ENCODE assay signal across 17 cellular contexts in the genomic region with DNA sequence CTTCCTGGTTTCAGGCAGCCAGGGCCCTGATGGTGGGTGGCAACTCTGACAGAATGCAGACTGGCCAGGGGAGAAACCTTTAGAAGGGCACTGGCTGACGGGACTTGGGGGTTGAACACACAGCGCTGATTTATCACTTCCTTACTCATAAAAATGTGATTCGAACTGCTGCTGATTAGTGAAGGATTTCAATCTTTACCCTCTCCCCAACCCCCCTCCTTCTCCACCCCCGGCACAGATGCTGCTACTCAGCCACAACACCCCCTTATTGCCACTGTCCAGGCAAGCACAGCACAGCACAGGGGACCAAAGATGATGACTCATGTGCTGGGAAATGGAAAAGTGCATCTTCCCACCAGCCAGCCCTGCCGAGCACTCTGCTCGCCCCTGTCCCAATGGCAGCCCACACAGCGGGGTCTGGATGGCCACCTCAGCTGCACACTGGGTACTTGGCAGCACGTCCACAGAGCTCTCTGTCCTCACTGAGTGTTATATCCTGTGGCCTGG.
DNase-seq lines count a peak whose midpoint lies in the region; ATAC-seq, FAIRE-seq and TF ChIP-seq lines count a peak whose summit lies in the region.
"Had no signal": no experiment of that assay in that cellular context is flagged by ENCODE, and none has a peak within 500 bp of the region (broad histone marks: within the 10 kb centered on the region; RNA-seq: fewer than 3 reads in every experiment).

No MANE protein-coding gene starts in this region.

- H3K36me3 ChIP-seq in GM23248 (ENCODE audit: low read depth) (no peaks in the 10 kb centered on the region), astrocyte (ENCODE audit: insufficient read depth, low read length) (no peaks in the 10 kb centered on the region), smooth muscle cell (ENCODE audit: low read depth) (no peaks in the 10 kb centered on the region), kidney (ENCODE audit: control insufficient read depth in 1 of 2, insufficient read depth in 2 of 2, low read length in 2 of 2) (peaks cover 0 to 22% of the 10 kb centered on the region in 2 donors), hepatocyte (replicated peaks; ENCODE audit: insufficient read depth, low read depth) (no peaks in the 10 kb centered on the region)

- in situ Hi-C loops in GM23248 (cut with MboI), result loop anchor here (10.0 kb wide), 1 partner anchor 149 kb away; no protein-coding TSS in a partner anchor

- H3K27ac Mint-ChIP-seq in astrocyte (ENCODE audit: unreplicated experiment), result peak overlapping the region; percentile 85
- H3K27ac Mint-ChIP-seq in natural killer cell, result no peak overlapping the region
- H3K27ac Mint-ChIP-seq: activated B cell treated with CpG ODN at 0.5 μM for 24 hours, type B pancreatic cell had no signal

- peaks cover 28% of the 10 kb centered on the region for H3K36me3 Mint-ChIP-seq in astrocyte (ENCODE audit: low read depth, unreplicated experiment)
- no peaks in the 10 kb centered on the region for H3K36me3 Mint-ChIP-seq in natural killer cell

- H3K27me3 Mint-ChIP-seq in astrocyte (ENCODE audit: low read depth, unreplicated experiment) (no peaks in the 10 kb centered on the region), natural killer cell (ENCODE audit: low read depth in 2 of 2) (no peaks in the 10 kb centered on the region)
- H3K27me3 Mint-ChIP-seq: activated B cell treated with CpG ODN at 0.5 μM for 24 hours; activated naive CD8-positive, alpha-beta T cell; type B pancreatic cell had no signal

- no peak for ATAC-seq in natural killer cell
- ATAC-seq: Panc1 had no signal

- WGBS in GM23248 (ENCODE audit: low coverage in 1 of 2, low lambda C conversion rate in 2 of 2, missing lambda C conversion rate in 2 of 2), 2 experiments, result 6 to 8% methylated on average over 8 of the region's 8 CpGs
- WGBS in smooth muscle cell (ENCODE audit: low lambda C conversion rate), result 20% methylated on average over 8 of the region's 8 CpGs
- WGBS in hepatocyte (ENCODE audit: low lambda C conversion rate, missing lambda C conversion rate), result 66% methylated on average over 8 of the region's 8 CpGs

- H3K9ac ChIP-seq in GM23248 (peak overlapping the region; percentile 77), astrocyte (ENCODE audit: low read length) (peak overlapping the region; percentile 83), smooth muscle cell (ENCODE audit: low read depth) (peak overlapping the region; percentile 59), kidney (ENCODE audit: low read length in 2 of 2) (no peak overlapping the region)

- H3K4me3 Mint-ChIP-seq in astrocyte (ENCODE audit: unreplicated experiment) (no peak overlapping the region), natural killer cell (no peak overlapping the region)
- H3K4me3 Mint-ChIP-seq: activated B cell treated with CpG ODN at 0.5 μM for 24 hours; activated naive CD8-positive, alpha-beta T cell; type B pancreatic cell had no signal

- no peak overlapping the region for H3K4me3 ChIP-seq in GM23248
- no peak overlapping the region for H3K4me3 ChIP-seq in astrocyte (ENCODE audit: insufficient read depth, low read depth, low read length)
- H3K4me3 ChIP-seq in smooth muscle cell, result no peak overlapping the region
- H3K4me3 ChIP-seq in kidney (ENCODE audit: low read length in 2 of 2), result no peak overlapping the region
- no peak overlapping the region for H3K4me3 ChIP-seq in hepatocyte

- H3K4me1 Mint-ChIP-seq in astrocyte (ENCODE audit: low read depth, unreplicated experiment), result peaks cover 70% of the 10 kb centered on the region
- peaks cover 9 to 11% of the 10 kb centered on the region in 2 donors for H3K4me1 Mint-ChIP-seq in natural killer cell

- FAIRE-seq in astrocyte (lab: Jason Lieb, UNC), result no peak
- no peak for FAIRE-seq in kidney (lab: Jason Lieb, UNC)
- FAIRE-seq: D721Med had no signal

- TF ChIP-seq CTCF in astrocyte (IDR thresholded peaks at IDR 0.05; ENCODE audit: insufficient read depth, low read depth, low read length) (no peak), smooth muscle cell (IDR thresholded peaks at IDR 0.05; ENCODE audit: borderline replicate concordance, insufficient read depth, poor library complexity, severe bottlenecking) (no peak), GM10248 (IDR thresholded peaks at IDR 0.05; ENCODE audit: control extremely low read depth, extremely low read depth, low read depth, missing control alignments) (no peak), kidney (IDR thresholded peaks at IDR 0.05; ENCODE audit: borderline replicate concordance, extremely low read depth, insufficient read depth) (no peak), hepatocyte (IDR thresholded peaks at IDR 0.05; ENCODE audit: poor library complexity) (no peak), natural killer cell (IDR thresholded peaks at IDR 0.05) (no peak)

- H3K79me2 ChIP-seq in GM23248 (ENCODE audit: insufficient read depth) (peaks cover 13% of the 10 kb centered on the region), astrocyte (ENCODE audit: insufficient read depth, low read length) (peaks cover 32% of the 10 kb centered on the region), smooth muscle cell (ENCODE audit: low read depth) (no peaks in the 10 kb centered on the region), hepatocyte (peaks cover 2% of the 10 kb centered on the region)

- H4K20me1 ChIP-seq in GM23248 (ENCODE audit: insufficient read depth) (no peaks in the 10 kb centered on the region), astrocyte (ENCODE audit: insufficient read depth, low read length) (no peaks in the 10 kb centered on the region), smooth muscle cell (ENCODE audit: low read depth) (peaks cover 25% of the 10 kb centered on the region), hepatocyte (ENCODE audit: insufficient read depth, poor library complexity, severe bottlenecking) (no peaks in the 10 kb centered on the region)

- H3K4me1 ChIP-seq in GM23248 (ENCODE audit: insufficient read depth) (peaks cover 72% of the 10 kb centered on the region), astrocyte (ENCODE audit: insufficient read depth, low read length) (peaks cover 50% of the 10 kb centered on the region), smooth muscle cell (ENCODE audit: low read depth) (no peaks in the 10 kb centered on the region), kidney (ENCODE audit: control insufficient read depth in 1 of 2, insufficient read depth in 1 of 2, low read depth in 1 of 2, low read length in 2 of 2) (peaks cover 0 to 13% of the 10 kb centered on the region in 2 donors), hepatocyte (ENCODE audit: insufficient read depth) (peaks cover 11% of the 10 kb centered on the region)

- intact Hi-C loops in kidney (cut with DNase I), result no loop called here
- intact Hi-C loops in natural killer cell (cut with micrococcal nuclease), result no loop called here

- POLR2A ChIA-PET in GM10248 (lab: Yijun Ruan, JAX), result no interaction called here

- H3K9me3 ChIP-seq in GM23248 (ENCODE audit: low read depth) (no peaks in the 10 kb centered on the region), astrocyte (ENCODE audit: insufficient read depth, low read depth, low read length) (no peaks in the 10 kb centered on the region), smooth muscle cell (replicated peaks; ENCODE audit: low read depth) (no peaks in the 10 kb centered on the region), kidney (ENCODE audit: control insufficient read depth in 1 of 2, low read length in 2 of 2) (no peaks in the 10 kb centered on the region), hepatocyte (ENCODE audit: low read depth) (no peaks in the 10 kb centered on the region)

- H2AFZ ChIP-seq in GM23248 (no peak overlapping the region), astrocyte (ENCODE audit: low read depth, low read length) (no peak overlapping the region), smooth muscle cell (ENCODE audit: low read depth) (no peak overlapping the region), hepatocyte (no peak overlapping the region)

- H3F3A ChIP-seq in GM23248 (ENCODE audit: insufficient read depth) (peaks cover 67% of the 10 kb centered on the region), smooth muscle cell (ENCODE audit: low read depth) (peaks cover 12% of the 10 kb centered on the region)

- H3K9me3 Mint-ChIP-seq in astrocyte (ENCODE audit: unreplicated experiment) (no peaks in the 10 kb centered on the region), natural killer cell (no peaks in the 10 kb centered on the region)
- H3K9me3 Mint-ChIP-seq: activated B cell treated with CpG ODN at 0.5 μM for 24 hours, type B pancreatic cell had no signal

- peak; percentile 78 for DNase-seq in GM23248
- peak; percentile 91 for DNase-seq in astrocyte (ENCODE audit: low read depth)
- DNase-seq in iris pigment epithelial cell (ENCODE audit: low read depth), result peak; percentile 85
- DNase-seq in smooth muscle cell (lab: John Stamatoyannopoulos, UW; ENCODE audit: unreplicated experiment), result no peak
- DNase-seq in GM10248 (ENCODE audit: extremely low spot score), result no peak
- no peak for DNase-seq in kidney
- no peak for DNase-seq in hepatocyte (ENCODE audit: low spot score)
- DNase-seq in natural killer cell, result no peak
- DNase-seq: activated B cell treated with CpG ODN at 0.5 μM for 24 hours; H7; NCI-H146; stimulated activated CD4-positive, alpha-beta T cell treated with anti-CD3 and anti-CD28 coated beads, Interleukin-4, amount 100 ng/mL, for 4 hours had no signal

- H3K27ac ChIP-seq in GM23248 (peak overlapping the region; percentile 93), astrocyte (ENCODE audit: low read depth, low read length) (peak overlapping the region; percentile 95), smooth muscle cell (ENCODE audit: low read depth) (peak overlapping the region; percentile 67), kidney (ENCODE audit: low read depth in 2 of 2, low read length in 2 of 2) (peak overlapping the region in 1 of 2 donors; percentile 54), hepatocyte (no peak overlapping the region)
- H3K27ac ChIP-seq: HL-60 had no signal

- CTCF ChIA-PET in GM10248 (lab: Yijun Ruan, JAX), result interaction anchor here (1.1 kb wide), 1 partner anchor 10 kb away, joined by 3 read pairs; no protein-coding TSS in a partner anchor

- peak overlapping the region; percentile 62 for H3K4me2 ChIP-seq in GM23248 (ENCODE audit: unreplicated experiment)
- peak overlapping the region; percentile 56 for H3K4me2 ChIP-seq in astrocyte (ENCODE audit: low read length)
- H3K4me2 ChIP-seq in smooth muscle cell, result peak overlapping the region; percentile 47
- no peak overlapping the region for H3K4me2 ChIP-seq in hepatocyte

- H3K9me2 ChIP-seq in GM23248 (ENCODE audit: insufficient read depth), result no peaks in the 10 kb centered on the region
- H3K9me2 ChIP-seq in hepatocyte (replicated peaks; ENCODE audit: insufficient read depth), result no peaks in the 10 kb centered on the region

- no peaks in the 10 kb centered on the region for H3K27me3 ChIP-seq in GM23248 (replicated peaks; ENCODE audit: insufficient read depth)
- H3K27me3 ChIP-seq in astrocyte (ENCODE audit: insufficient read depth, low read length), result no peaks in the 10 kb centered on the region
- no peaks in the 10 kb centered on the region for H3K27me3 ChIP-seq in smooth muscle cell (ENCODE audit: low read depth)
- no peaks in the 10 kb centered on the region for H3K27me3 ChIP-seq in hepatocyte

Comparison
In these comparisons a context has a peak if more than half of its experiments do, and no peak if none do; other contexts are left out.
1. DNase-seq: peak in GM23248 (single experiment), astrocyte (single experiment) and iris pigment epithelial cell (single experiment); none in smooth muscle cell (single experiment), GM10248 (single experiment), kidney (single experiment), hepatocyte (single experiment) and natural killer cell (single experiment).
2. H3K9ac ChIP-seq: peak in GM23248 (single experiment), astrocyte (single experiment) and smooth muscle cell (single experiment); none in kidney (0 of 2).